ENCODE assay signal across 1 cellular context in the genomic region with DNA sequence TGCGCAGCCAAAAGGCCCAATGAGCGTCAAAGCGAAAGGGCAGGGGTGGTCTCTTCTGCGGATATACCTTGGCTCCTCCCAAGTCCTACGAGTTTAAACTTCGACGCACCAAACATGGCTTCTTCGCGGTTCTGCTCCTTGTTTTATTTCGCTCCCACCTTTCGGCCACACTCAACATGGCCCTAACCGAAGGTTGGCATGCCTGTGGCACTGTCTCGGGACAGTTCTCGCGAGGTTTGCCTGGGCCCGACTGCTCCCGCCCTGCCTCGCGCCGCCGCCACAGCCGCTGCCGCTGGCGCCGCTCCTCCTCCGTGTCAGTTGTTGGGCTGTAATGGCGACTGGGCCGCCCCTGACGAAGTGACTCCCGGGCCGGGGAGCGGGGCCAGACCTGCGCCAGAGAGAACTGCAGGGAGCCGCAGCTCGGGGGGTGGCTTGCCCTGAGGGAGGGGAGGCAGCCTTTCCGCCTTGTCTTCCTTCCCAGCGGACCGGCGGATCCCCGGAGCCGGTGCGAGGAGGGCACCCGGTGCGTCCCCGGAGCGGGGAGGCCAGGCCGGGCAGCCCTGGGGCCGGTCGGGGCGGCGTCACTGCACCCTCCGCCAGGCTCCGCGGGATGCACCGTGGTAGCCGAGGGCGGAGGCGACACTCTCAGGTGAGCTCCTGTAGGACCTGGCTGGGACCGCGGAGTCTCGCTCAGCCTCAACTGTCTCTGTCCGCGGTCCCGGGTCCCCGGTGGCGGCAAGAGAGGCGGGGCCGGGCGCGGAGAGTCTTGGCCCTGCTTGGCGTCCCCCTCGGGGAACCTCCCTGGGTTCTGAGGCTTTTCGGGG.
TF ChIP-seq lines count a peak whose summit lies in the region.

A gene with protein sequence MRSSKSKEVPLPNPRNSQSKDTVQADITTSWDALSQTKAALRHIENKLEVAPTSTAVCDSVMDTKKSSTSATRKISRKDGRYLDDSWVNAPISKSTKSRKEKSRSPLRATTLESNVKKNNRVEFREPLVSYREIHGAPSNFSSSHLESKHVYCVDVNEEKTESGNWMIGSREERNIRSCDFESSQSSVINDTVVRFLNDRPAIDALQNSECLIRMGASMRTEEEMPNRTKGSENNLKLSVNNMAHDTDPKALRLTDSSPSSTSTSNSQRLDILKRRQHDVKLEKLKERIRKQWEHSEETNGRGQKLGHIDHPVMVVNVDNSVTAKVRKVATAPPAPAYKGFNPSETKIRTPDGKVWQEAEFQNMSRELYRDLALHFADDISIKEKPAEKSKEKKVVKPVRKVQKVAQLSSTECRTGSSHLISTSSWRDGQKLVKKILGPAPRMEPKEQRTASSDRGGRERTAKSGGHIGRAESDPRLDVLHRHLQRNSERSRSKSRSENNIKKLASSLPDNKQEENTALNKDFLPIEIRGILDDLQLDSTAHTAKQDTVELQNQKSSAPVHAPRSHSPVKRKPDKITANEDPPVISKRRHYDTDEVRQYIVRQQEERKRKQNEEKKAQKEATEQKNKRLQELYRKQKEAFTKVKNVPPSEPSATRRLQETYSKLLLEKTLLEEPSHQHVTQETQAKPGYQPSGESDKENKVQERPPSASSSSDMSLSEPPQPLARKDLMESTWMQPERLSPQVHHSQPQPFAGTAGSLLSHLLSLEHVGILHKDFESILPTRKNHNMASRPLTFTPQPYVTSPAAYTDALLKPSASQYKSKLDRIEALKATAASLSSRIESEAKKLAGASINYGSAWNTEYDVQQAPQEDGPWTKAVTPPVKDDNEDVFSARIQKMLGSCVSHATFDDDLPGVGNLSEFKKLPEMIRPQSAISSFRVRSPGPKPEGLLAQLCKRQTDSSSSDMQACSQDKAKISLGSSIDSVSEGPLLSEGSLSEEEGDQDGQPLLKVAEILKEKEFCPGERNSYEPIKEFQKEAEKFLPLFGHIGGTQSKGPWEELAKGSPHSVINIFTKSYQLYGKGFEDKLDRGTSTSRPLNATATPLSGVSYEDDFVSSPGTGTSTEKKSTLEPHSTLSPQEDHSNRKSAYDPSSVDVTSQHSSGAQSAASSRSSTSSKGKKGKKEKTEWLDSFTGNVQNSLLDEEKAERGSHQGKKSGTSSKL (N-terminal part only) (plus strand): TSS at position 317 of the 824 bp plus-strand sequence. CDS start 31,372 bp downstream, outside the sequence.

TF ChIP-seq in HEK293, 187 proteins besides CTCF, POLR2A, EP300 and RAD21 (continued from another document and continues in another):
- TF ChIP-seq ZNF266 (tag by site-specific recombination; IDR thresholded peaks at IDR 0.05; ENCODE audit: low read depth) (0 out of 2 replicates have a peak, but pooled peaks have one; percentile 13), ZXDB (tag by site-specific recombination; IDR thresholded peaks at IDR 0.05) (peak; percentile 97), ZNF341 (tag by site-specific recombination; IDR thresholded peaks at IDR 0.05; ENCODE audit: low read depth) (peak; percentile 63), YY1 (tag by site-specific recombination; IDR thresholded peaks at IDR 0.05) (peak; percentile 99), ZBTB48 (tag by site-specific recombination; IDR thresholded peaks at IDR 0.05) (peak; percentile 56), ZNF777 (tag by site-specific recombination; IDR thresholded peaks at IDR 0.05; ENCODE audit: borderline replicate concordance) (no peak; the same call in 1 of the 2 replicates), ZSCAN30 (tag by site-specific recombination; IDR thresholded peaks at IDR 0.05) (0 out of 2 replicates have a peak, but pooled peaks have one; percentile 2), ZNF423 (tag by site-specific recombination; IDR thresholded peaks at IDR 0.05) (no peak), ZNF114 (tag by site-specific recombination; IDR thresholded peaks at IDR 0.05) (no peak), FEZF1 (tag by site-specific recombination; IDR thresholded peaks at IDR 0.05) (peak; percentile 92; the same call in 1 of the 2 replicates), ZNF391 (tag by site-specific recombination; IDR thresholded peaks at IDR 0.05; ENCODE audit: borderline replicate concordance, low read depth) (peak; percentile 76; the same call in 1 of the 2 replicates), ZNF174 (tag by site-specific recombination; IDR thresholded peaks at IDR 0.05) (no peak), ZBTB7A (tag by site-specific recombination; IDR thresholded peaks at IDR 0.05; ENCODE audit: low read depth) (peak; percentile 48; the same call in 1 of the 2 replicates), ZNF302 (tag by site-specific recombination; IDR thresholded peaks at IDR 0.05; ENCODE audit: low read depth) (no peak), KLF9 (tag by site-specific recombination; IDR thresholded peaks at IDR 0.05; ENCODE audit: low read depth) (peak; percentile 60), GLIS1 (tag by site-specific recombination; IDR thresholded peaks at IDR 0.05) (peak; percentile 11; the same call in 1 of the 2 replicates), ZNF610 (tag by site-specific recombination; IDR thresholded peaks at IDR 0.05; ENCODE audit: borderline replicate concordance) (peak; percentile 99), ZNF324 (tag by site-specific recombination; IDR thresholded peaks at IDR 0.05) (peak; percentile 87; the same call in 1 of the 2 replicates), ZNF433 (tag by site-specific recombination; IDR thresholded peaks at IDR 0.05; ENCODE audit: low read depth) (no peak), ZNF501 (tag by site-specific recombination; IDR thresholded peaks at IDR 0.05) (peak; percentile 65), ZNF792 (tag by site-specific recombination; IDR thresholded peaks at IDR 0.05) (no peak), HOXC10 (CRISPR knock-in tag; IDR thresholded peaks at IDR 0.05) (0 out of 2 replicates have a peak, but pooled peaks have one; percentile 80), MYNN (tag by site-specific recombination; IDR thresholded peaks at IDR 0.05; ENCODE audit: borderline replicate concordance) (0 out of 2 replicates have a peak, but pooled peaks have one; percentile 40), SP2 (tag by site-specific recombination; IDR thresholded peaks at IDR 0.05) (peak; percentile 79), KLF1 (tag by site-specific recombination; IDR thresholded peaks at IDR 0.05) (peak; percentile 22; the same call in 1 of the 2 replicates), ZNF76 (tag by site-specific recombination; IDR thresholded peaks at IDR 0.05; ENCODE audit: borderline replicate concordance, low read depth) (peak; percentile 97), REPIN1 (tag by site-specific recombination; IDR thresholded peaks at IDR 0.05; ENCODE audit: low read depth) (peak; percentile 90), SP3 (tag by site-specific recombination; IDR thresholded peaks at IDR 0.05) (peak; percentile 95), ZNF335 (tag by site-specific recombination; conservative IDR thresholded peaks at IDR 0.05) (peak; percentile 82)
- TF ChIP-seq, protein P1, sequence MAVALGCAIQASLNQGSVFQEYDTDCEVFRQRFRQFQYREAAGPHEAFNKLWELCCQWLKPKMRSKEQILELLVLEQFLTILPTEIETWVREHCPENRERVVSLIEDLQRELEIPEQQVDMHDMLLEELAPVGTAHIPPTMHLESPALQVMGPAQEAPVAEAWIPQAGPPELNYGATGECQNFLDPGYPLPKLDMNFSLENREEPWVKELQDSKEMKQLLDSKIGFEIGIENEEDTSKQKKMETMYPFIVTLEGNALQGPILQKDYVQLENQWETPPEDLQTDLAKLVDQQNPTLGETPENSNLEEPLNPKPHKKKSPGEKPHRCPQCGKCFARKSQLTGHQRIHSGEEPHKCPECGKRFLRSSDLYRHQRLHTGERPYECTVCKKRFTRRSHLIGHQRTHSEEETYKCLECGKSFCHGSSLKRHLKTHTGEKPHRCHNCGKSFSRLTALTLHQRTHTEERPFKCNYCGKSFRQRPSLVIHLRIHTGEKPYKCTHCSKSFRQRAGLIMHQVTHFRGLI (tag by site-specific recombination; IDR thresholded peaks at IDR 0.05), result peak; percentile 61
- TF ChIP-seq, protein P2, sequence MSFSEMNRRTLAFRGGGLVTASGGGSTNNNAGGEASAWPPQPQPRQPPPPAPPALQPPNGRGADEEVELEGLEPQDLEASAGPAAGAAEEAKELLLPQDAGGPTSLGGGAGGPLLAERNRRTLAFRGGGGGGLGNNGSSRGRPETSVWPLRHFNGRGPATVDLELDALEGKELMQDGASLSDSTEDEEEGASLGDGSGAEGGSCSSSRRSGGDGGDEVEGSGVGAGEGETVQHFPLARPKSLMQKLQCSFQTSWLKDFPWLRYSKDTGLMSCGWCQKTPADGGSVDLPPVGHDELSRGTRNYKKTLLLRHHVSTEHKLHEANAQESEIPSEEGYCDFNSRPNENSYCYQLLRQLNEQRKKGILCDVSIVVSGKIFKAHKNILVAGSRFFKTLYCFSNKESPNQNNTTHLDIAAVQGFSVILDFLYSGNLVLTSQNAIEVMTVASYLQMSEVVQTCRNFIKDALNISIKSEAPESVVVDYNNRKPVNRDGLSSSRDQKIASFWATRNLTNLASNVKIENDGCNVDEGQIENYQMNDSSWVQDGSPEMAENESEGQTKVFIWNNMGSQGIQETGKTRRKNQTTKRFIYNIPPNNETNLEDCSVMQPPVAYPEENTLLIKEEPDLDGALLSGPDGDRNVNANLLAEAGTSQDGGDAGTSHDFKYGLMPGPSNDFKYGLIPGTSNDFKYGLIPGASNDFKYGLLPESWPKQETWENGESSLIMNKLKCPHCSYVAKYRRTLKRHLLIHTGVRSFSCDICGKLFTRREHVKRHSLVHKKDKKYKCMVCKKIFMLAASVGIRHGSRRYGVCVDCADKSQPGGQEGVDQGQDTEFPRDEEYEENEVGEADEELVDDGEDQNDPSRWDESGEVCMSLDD (tag by site-specific recombination; IDR thresholded peaks at IDR 0.05), result no peak
- TF ChIP-seq, protein P3, sequence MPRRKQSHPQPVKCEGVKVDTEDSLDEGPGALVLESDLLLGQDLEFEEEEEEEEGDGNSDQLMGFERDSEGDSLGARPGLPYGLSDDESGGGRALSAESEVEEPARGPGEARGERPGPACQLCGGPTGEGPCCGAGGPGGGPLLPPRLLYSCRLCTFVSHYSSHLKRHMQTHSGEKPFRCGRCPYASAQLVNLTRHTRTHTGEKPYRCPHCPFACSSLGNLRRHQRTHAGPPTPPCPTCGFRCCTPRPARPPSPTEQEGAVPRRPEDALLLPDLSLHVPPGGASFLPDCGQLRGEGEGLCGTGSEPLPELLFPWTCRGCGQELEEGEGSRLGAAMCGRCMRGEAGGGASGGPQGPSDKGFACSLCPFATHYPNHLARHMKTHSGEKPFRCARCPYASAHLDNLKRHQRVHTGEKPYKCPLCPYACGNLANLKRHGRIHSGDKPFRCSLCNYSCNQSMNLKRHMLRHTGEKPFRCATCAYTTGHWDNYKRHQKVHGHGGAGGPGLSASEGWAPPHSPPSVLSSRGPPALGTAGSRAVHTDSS (tag by site-specific recombination; IDR thresholded peaks at IDR 0.05), result no peak
- TF ChIP-seq, protein P4, sequence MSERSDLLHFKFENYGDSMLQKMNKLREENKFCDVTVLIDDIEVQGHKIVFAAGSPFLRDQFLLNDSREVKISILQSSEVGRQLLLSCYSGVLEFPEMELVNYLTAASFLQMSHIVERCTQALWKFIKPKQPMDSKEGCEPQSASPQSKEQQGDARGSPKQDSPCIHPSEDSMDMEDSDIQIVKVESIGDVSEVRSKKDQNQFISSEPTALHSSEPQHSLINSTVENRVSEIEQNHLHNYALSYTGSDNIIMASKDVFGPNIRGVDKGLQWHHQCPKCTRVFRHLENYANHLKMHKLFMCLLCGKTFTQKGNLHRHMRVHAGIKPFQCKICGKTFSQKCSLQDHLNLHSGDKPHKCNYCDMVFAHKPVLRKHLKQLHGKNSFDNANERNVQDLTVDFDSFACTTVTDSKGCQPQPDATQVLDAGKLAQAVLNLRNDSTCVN (tag by site-specific recombination; optimal IDR thresholded peaks at IDR 0.05), result peak; percentile 89
- TF ChIP-seq, protein P5, sequence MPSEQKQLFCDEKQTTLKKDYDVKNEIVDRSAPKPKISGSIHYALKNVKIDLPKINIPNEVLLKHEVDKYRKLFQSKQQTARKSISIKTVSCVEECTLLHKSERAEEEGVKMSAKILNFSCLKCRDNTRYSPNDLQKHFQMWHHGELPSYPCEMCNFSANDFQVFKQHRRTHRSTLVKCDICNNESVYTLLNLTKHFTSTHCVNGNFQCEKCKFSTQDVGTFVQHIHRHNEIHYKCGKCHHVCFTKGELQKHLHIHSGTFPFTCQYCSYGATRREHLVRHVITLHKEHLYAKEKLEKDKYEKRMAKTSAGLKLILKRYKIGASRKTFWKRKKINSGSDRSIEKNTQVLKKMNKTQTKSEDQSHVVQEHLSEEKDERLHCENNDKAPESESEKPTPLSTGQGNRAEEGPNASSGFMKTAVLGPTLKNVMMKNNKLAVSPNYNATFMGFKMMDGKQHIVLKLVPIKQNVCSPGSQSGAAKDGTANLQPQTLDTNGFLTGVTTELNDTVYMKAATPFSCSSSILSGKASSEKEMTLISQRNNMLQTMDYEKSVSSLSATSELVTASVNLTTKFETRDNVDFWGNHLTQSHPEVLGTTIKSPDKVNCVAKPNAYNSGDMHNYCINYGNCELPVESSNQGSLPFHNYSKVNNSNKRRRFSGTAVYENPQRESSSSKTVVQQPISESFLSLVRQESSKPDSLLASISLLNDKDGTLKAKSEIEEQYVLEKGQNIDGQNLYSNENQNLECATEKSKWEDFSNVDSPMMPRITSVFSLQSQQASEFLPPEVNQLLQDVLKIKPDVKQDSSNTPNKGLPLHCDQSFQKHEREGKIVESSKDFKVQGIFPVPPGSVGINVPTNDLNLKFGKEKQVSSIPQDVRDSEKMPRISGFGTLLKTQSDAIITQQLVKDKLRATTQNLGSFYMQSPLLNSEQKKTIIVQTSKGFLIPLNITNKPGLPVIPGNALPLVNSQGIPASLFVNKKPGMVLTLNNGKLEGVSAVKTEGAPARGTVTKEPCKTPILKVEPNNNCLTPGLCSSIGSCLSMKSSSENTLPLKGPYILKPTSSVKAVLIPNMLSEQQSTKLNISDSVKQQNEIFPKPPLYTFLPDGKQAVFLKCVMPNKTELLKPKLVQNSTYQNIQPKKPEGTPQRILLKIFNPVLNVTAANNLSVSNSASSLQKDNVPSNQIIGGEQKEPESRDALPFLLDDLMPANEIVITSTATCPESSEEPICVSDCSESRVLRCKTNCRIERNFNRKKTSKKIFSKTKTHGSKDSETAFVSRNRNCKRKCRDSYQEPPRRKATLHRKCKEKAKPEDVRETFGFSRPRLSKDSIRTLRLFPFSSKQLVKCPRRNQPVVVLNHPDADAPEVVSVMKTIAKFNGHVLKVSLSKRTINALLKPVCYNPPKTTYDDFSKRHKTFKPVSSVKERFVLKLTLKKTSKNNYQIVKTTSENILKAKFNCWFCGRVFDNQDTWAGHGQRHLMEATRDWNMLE (tag by site-specific recombination; conservative IDR thresholded peaks at IDR 0.05; ENCODE audit: low read depth), result no peak
- TF ChIP-seq, protein P6, sequence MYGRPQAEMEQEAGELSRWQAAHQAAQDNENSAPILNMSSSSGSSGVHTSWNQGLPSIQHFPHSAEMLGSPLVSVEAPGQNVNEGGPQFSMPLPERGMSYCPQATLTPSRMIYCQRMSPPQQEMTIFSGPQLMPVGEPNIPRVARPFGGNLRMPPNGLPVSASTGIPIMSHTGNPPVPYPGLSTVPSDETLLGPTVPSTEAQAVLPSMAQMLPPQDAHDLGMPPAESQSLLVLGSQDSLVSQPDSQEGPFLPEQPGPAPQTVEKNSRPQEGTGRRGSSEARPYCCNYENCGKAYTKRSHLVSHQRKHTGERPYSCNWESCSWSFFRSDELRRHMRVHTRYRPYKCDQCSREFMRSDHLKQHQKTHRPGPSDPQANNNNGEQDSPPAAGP (tag by site-specific recombination; IDR thresholded peaks at IDR 0.05), result peak; percentile 46; the same call in 1 of the 2 replicates
- TF ChIP-seq, protein P7, sequence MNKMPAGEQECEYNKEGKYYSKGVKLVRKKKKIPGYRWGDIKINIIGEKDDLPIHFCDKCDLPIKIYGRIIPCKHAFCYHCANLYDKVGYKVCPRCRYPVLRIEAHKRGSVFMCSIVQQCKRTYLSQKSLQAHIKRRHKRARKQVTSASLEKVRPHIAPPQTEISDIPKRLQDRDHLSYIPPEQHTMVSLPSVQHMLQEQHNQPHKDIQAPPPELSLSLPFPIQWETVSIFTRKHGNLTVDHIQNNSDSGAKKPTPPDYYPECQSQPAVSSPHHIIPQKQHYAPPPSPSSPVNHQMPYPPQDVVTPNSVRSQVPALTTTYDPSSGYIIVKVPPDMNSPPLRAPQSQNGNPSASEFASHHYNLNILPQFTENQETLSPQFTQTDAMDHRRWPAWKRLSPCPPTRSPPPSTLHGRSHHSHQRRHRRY (tag by site-specific recombination; IDR thresholded peaks at IDR 0.05), result no peak
